In genomic region chr3:101724329-101725191, GRCh38 we compare ENCODE assay signal across 8 cellular contexts. TPM values are rescaled to one million over a fixed set of nuclear protein-coding genes. Genes with fewer than 3 reads are reported as not detected.
DNase-seq lines count a peak whose midpoint lies in the region; ATAC-seq and TF ChIP-seq lines count a peak whose summit lies in the region.

Gene CEP97 (plus strand): TSS chr3:101724614. CDS start chr3:101724677, 63 bp downstream.

- ATAC-seq in GM23338 (peak; percentile 98), natural killer cell (peak; percentile 96 to 100 (median 97))

- H3K9me3 Mint-ChIP-seq in GM23338 (no peaks in the 10 kb centered on the region), natural killer cell (no peaks in the 10 kb centered on the region)

- TF ChIP-seq CTCF in DOHH2 (IDR thresholded peaks at IDR 0.05; ENCODE audit: low read depth, low read length, poor library complexity, severe bottlenecking) (no peak), GM23338 (conservative IDR thresholded peaks at IDR 0.05; ENCODE audit: low read depth in 2 of 2) (no peak), natural killer cell (IDR thresholded peaks at IDR 0.05) (no peak)

- H3K9me2 ChIP-seq in DOHH2 (replicated peaks; ENCODE audit: control insufficient read depth, low read length) = no peaks in the 10 kb centered on the region
- H3K9me2 ChIP-seq in GM23338 (ENCODE audit: insufficient read depth) = no peaks in the 10 kb centered on the region

- intact Hi-C loops in natural killer cell (cut with micrococcal nuclease) = loop anchor here (1.0 to 2.0 kb wide), 4 partner anchors 38 to 127 kb away; partner anchors contain the start of genes NXPE3, RPL24 and ZBTB11

- H3K4me3 ChIP-seq in DOHH2 (ENCODE audit: low read length) (peak within 1 kb of the TSS; percentile 84), GM23338 (peak within 1 kb of the TSS; percentile 90)

- H3K79me2 ChIP-seq in DOHH2 (ENCODE audit: control insufficient read depth, low read length) = peaks cover 24% of the 10 kb centered on the region
- peaks cover 6% of the 10 kb centered on the region; the same call in 1 of the 2 replicates for H3K79me2 ChIP-seq in GM23338 (replicated peaks; ENCODE audit: insufficient read depth)

- H3K27me3 ChIP-seq in DOHH2 (ENCODE audit: control insufficient read depth, low read length) = no peaks in the 10 kb centered on the region
- H3K27me3 ChIP-seq in GM23338 (ENCODE audit: insufficient read depth) = no peaks in the 10 kb centered on the region

- DNase-seq in GM23338 (ENCODE audit: low spot score) (peak; percentile 97), LHCN-M2 (ENCODE audit: low read depth) (peak; percentile 95), RPMI8226 (peak; percentile 92), fibroblast of peridontal ligament (ENCODE audit: extremely low read depth) (peak; percentile 91), natural killer cell (peak; percentile 79)
- peak; percentile 68 to 74 for DNase-seq in activated T-helper 1 cell treated with anti-CD3 and anti-CD28 coated beads, Interleukin-2, amount 50 U/mL, for 16 hours (ENCODE audit: low read depth in 1 of 2, low spot score in 1 of 2)
- peak; percentile 89 for DNase-seq in stimulated activated naive CD4-positive, alpha-beta T cell treated with Interleukin-2 at 50 U/mL for 16 hours (lab: John Stamatoyannopoulos, UW)

- H3K36me3 Mint-ChIP-seq in GM23338 (ENCODE audit: low read depth) (peaks cover 13% of the 10 kb centered on the region; the same call in 2 of the 3 replicates), natural killer cell (no peaks in the 10 kb centered on the region)

- H3K27ac ChIP-seq in DOHH2 (ENCODE audit: low read depth, low read length) (peak within 1 kb of the TSS; percentile 70), GM23338 (ENCODE audit: low read depth) (no peak within 1 kb of the TSS)

- peak within 1 kb of the TSS; percentile 95 for H3K27ac Mint-ChIP-seq in GM23338
- H3K27ac Mint-ChIP-seq in natural killer cell = peak within 1 kb of the TSS; percentile 90 to 95

- peaks cover 2% of the 10 kb centered on the region for H3K27me3 Mint-ChIP-seq in GM23338 (ENCODE audit: insufficient read depth, low read depth, poor library complexity)
- no peaks in the 10 kb centered on the region for H3K27me3 Mint-ChIP-seq in natural killer cell (ENCODE audit: low read depth in 2 of 2)

- H4K20me1 ChIP-seq in DOHH2 (ENCODE audit: control insufficient read depth, insufficient read depth, low read depth, low read length) = no peaks in the 10 kb centered on the region
- no peaks in the 10 kb centered on the region for H4K20me1 ChIP-seq in GM23338 (replicated peaks; ENCODE audit: insufficient read depth)

- H3K9me3 ChIP-seq in DOHH2 (ENCODE audit: control insufficient read depth, insufficient read depth, low read length) = no peaks in the 10 kb centered on the region

- H3K4me1 Mint-ChIP-seq in GM23338 (no peaks in the 10 kb centered on the region; the same call in 2 of the 3 replicates), natural killer cell (peaks cover 17 to 25% of the 10 kb centered on the region in 2 donors)

- peak within 1 kb of the TSS; percentile 69 for H2AFZ ChIP-seq in GM23338

- H3K4me2 ChIP-seq in DOHH2 (ENCODE audit: low read length) = peak within 1 kb of the TSS; percentile 67
- peak within 1 kb of the TSS; percentile 75 for H3K4me2 ChIP-seq in GM23338

- H3F3A ChIP-seq in DOHH2 (ENCODE audit: control insufficient read depth, insufficient read depth) = peaks cover 20% of the 10 kb centered on the region
- peaks cover 6% of the 10 kb centered on the region; the same call in 1 of the 2 replicates for H3F3A ChIP-seq in GM23338 (replicated peaks; ENCODE audit: low read depth)

- H3K4me1 ChIP-seq in DOHH2 (ENCODE audit: control insufficient read depth, low read length) (peaks cover 48% of the 10 kb centered on the region), GM23338 (ENCODE audit: insufficient read depth) (no peaks in the 10 kb centered on the region)

- H3K4me3 Mint-ChIP-seq in GM23338 = peak within 1 kb of the TSS; percentile 100
- H3K4me3 Mint-ChIP-seq in natural killer cell = peak within 1 kb of the TSS; percentile 98

- H3K36me3 ChIP-seq in DOHH2 (ENCODE audit: control insufficient read depth, low read length) = peaks cover 48% of the 10 kb centered on the region
- peaks cover 3% of the 10 kb centered on the region; the same call in 1 of the 2 replicates for H3K36me3 ChIP-seq in GM23338 (ENCODE audit: insufficient read depth)

TF ChIP-seq in GM23338, 12 proteins besides CTCF, POLR2A, EP300 and RAD21 (continues in another document):
- TF ChIP-seq ZNF114 (CRISPR knock-in tag; IDR thresholded peaks at IDR 0.05) (no peak), NANOG (IDR thresholded peaks at IDR 0.05; ENCODE audit: borderline replicate concordance) (no peak), JUNB (IDR thresholded peaks at IDR 0.05; ENCODE audit: unreplicated experiment) (no peak), ZNF462 (CRISPR knock-in tag; IDR thresholded peaks at IDR 0.05) (no peak), EZH2 (IDR thresholded peaks at IDR 0.05; ENCODE audit: low read depth, unreplicated experiment) (no peak), EZH2phosphoT487 (IDR thresholded peaks at IDR 0.05; ENCODE audit: unreplicated experiment) (no peak)
- TF ChIP-seq, protein P1, sequence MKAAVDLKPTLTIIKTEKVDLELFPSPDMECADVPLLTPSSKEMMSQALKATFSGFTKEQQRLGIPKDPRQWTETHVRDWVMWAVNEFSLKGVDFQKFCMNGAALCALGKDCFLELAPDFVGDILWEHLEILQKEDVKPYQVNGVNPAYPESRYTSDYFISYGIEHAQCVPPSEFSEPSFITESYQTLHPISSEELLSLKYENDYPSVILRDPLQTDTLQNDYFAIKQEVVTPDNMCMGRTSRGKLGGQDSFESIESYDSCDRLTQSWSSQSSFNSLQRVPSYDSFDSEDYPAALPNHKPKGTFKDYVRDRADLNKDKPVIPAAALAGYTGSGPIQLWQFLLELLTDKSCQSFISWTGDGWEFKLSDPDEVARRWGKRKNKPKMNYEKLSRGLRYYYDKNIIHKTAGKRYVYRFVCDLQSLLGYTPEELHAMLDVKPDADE (IDR thresholded peaks at IDR 0.05) = peak; percentile 88

RNA-seq across cellular contexts. Expression of gene CEP97, which starts in this region (rescaled TPM):
- 13.3 and 19.0 TPM in 2 replicates for total RNA-seq in GM23338 (2014; rRNA removed; shearing (Covaris generic))
- 4.8 and 5.0 TPM in 2 replicates for polyA plus RNA-seq in GM23338 (2016; fragmentation: Nextera tagmentation; extraction: Ambion mirVana)
- total RNA-seq in LHCN-M2 (2014; rRNA removed) (26.1 and 28.8 TPM in 2 replicates), natural killer cell (10 to 100 TPM in 1 of 3 donors, 1 to 10 TPM in 2; 8.5 to 11.0 (median 9.4) TPM)
- polyA plus RNA-seq in LHCN-M2 (2012) = 2.3 TPM
